In genomic region chr7:3564231-3564630, GRCh38 we compare ENCODE assay signal across 2 cellular contexts.
TF ChIP-seq lines count a peak whose summit lies in the region.

No MANE protein-coding gene starts in this region.

TF ChIP-seq in HepG2, 621 proteins besides CTCF, POLR2A, EP300 and RAD21:
- TF ChIP-seq CEBPB (IDR thresholded peaks at IDR 0.05; ENCODE audit: borderline replicate concordance, low read depth, low read length) (peak; percentile 79), CEBPG (CRISPR knock-in tag; IDR thresholded peaks at IDR 0.05) (0 out of 2 replicates have a peak, but pooled peaks have one; percentile 40), PPARG (CRISPR knock-in tag; conservative IDR thresholded peaks at IDR 0.05) (no peak), CERS6 (CRISPR knock-in tag; IDR thresholded peaks at IDR 0.05) (no peak), ETV5 (CRISPR knock-in tag; IDR thresholded peaks at IDR 0.05; ENCODE audit: borderline replicate concordance) (no peak), MAFG (CRISPR knock-in tag; IDR thresholded peaks at IDR 0.05) (no peak), ISL2 (CRISPR knock-in tag; IDR thresholded peaks at IDR 0.05) (no peak), SRSF4 (IDR thresholded peaks at IDR 0.05; ENCODE audit: low read depth, low read length, poor library complexity, severe bottlenecking) (no peak)
TF ChIP-seq in HepG2: peak in this region for 2.

TF ChIP-seq in K562, 482 proteins besides CTCF, POLR2A, EP300 and RAD21:
- TF ChIP-seq FOXJ2 (tag; IDR thresholded peaks at IDR 0.05) (no peak), STAG1 (CRISPR knock-in tag; IDR thresholded peaks at IDR 0.05; ENCODE audit: borderline replicate concordance) (no peak), SNAPC5 (CRISPR knock-in tag; IDR thresholded peaks at IDR 0.05) (no peak), RFX5 (IDR thresholded peaks at IDR 0.05; ENCODE audit: low read depth, low read length) (no peak), CEBPG (CRISPR knock-in tag; IDR thresholded peaks at IDR 0.05) (no peak), CEBPG (tag; conservative IDR thresholded peaks at IDR 0.05 in 1 of 2, IDR thresholded peaks at IDR 0.05 in 1 of 2) (peak in 1 of 2 experiments; percentile 95; a peak in 2 of 4 replicates), MLLT1 (IDR thresholded peaks at IDR 0.05) (no peak), DACH1 (IDR thresholded peaks at IDR 0.05; ENCODE audit: partially characterized antibody) (no peak), CEBPB (tag; IDR thresholded peaks at IDR 0.05) (peak; percentile 86), KLF1 (tag; IDR thresholded peaks at IDR 0.05) (no peak), GTF3C2 (IDR thresholded peaks at IDR 0.05; ENCODE audit: borderline replicate concordance, extremely low read depth, insufficient read length) (no peak), NFIC (IDR thresholded peaks at IDR 0.05) (no peak), SMARCA5 (IDR thresholded peaks at IDR 0.05) (no peak), MBD1 (CRISPR knock-in tag; IDR thresholded peaks at IDR 0.05) (no peak)
TF ChIP-seq in K562: peak in this region for 2.
